31 cellular contexts compared by ENCODE assay signal in the genomic region with DNA sequence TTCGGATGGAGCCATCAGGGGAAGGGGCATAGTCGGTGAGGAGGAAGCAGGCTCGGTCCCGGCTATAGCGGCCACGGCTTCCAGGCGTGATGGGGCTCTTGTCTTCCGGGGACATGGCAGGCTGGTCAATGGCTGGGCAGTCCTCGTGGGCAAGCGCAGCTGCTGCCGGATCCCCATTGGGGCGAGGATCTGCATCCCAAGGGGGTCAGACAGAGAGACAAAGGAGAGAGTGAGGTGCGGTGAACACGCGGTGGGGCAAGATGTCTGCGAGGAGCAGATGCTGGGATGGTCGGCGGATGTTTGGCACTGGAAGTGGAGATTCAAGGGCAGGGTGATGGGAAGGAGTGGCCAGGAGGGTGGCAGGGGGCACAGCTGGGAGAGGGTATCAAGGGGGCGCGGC. TPM values are rescaled to one million over a fixed set of nuclear protein-coding genes. Genes with fewer than 3 reads are reported as not detected.
"Had no signal": no experiment of that assay in that cellular context is flagged by ENCODE, and none has a peak within 500 bp of the region (broad histone marks: within the 10 kb centered on the region; RNA-seq: fewer than 3 reads in every experiment).

No MANE protein-coding gene starts in this region.

- H3K27ac Mint-ChIP-seq: activated B cell treated with CpG ODN at 0.5 μM for 24 hours; activated CD4-positive, alpha-beta memory T cell treated with anti-CD3 and anti-CD28 coated beads, Interleukin-2, amount 10 ng/mL, durations not matched to agents 7 days and 5 days; activated CD4-positive, alpha-beta T cell treated with anti-CD3 and anti-CD28 coated beads, Interleukin-2, amount 10 ng/mL, durations not matched to agents 24 days and 14 days; activated naive CD8-positive, alpha-beta T cell; activated T-cell treated with anti-CD3 and anti-CD28 coated beads, Interleukin-2, amount 50 U/mL, for 24 hours; activated T-cell treated with anti-CD3 and anti-CD28 coated beads, Interleukin-2, amount 50 U/mL, for 72 hours; effector memory CD8-positive, alpha-beta T cell had no signal

- ATAC-seq: activated CD4-positive, CD25-positive, alpha-beta regulatory T cell treated with anti-CD3 and anti-CD28 coated beads, Interleukin-2, amount 50 U/mL, for 24 hours; activated T-cell treated with anti-CD3 and anti-CD28 coated beads, Interleukin-2, amount 50 U/mL, for 72 hours; effector memory CD8-positive, alpha-beta T cell; gastroesophageal sphincter had no signal

- H3K4me1 Mint-ChIP-seq: central memory CD8-positive, alpha-beta T cell had no signal

- H3K36me3 ChIP-seq: brain microvascular endothelial cell, esophagus squamous epithelium, gastroesophageal sphincter had no signal

- H3K27ac ChIP-seq: brain microvascular endothelial cell, epithelial cell of prostate, esophagus squamous epithelium, gastroesophageal sphincter had no signal

- H3K36me3 Mint-ChIP-seq: activated naive CD8-positive, alpha-beta T cell had no signal

- H3K4me3 Mint-ChIP-seq: activated B cell treated with CpG ODN at 0.5 μM for 24 hours; activated CD4-positive, alpha-beta memory T cell treated with anti-CD3 and anti-CD28 coated beads, Interleukin-2, amount 10 ng/mL, durations not matched to agents 7 days and 5 days; activated CD4-positive, alpha-beta T cell treated with anti-CD3 and anti-CD28 coated beads, Interleukin-2, amount 10 ng/mL, durations not matched to agents 24 days and 14 days; activated naive CD8-positive, alpha-beta T cell; activated T-cell treated with anti-CD3 and anti-CD28 coated beads, Interleukin-2, amount 50 U/mL, for 24 hours; activated T-cell treated with anti-CD3 and anti-CD28 coated beads, Interleukin-2, amount 50 U/mL, for 72 hours; central memory CD8-positive, alpha-beta T cell; effector memory CD8-positive, alpha-beta T cell had no signal

- H3K9me3 Mint-ChIP-seq: activated B cell treated with CpG ODN at 0.5 μM for 24 hours; activated CD4-positive, alpha-beta memory T cell treated with anti-CD3 and anti-CD28 coated beads, Interleukin-2, amount 10 ng/mL, durations not matched to agents 7 days and 5 days; activated CD4-positive, alpha-beta T cell treated with anti-CD3 and anti-CD28 coated beads, Interleukin-2, amount 10 ng/mL, durations not matched to agents 24 days and 14 days; activated T-cell treated with anti-CD3 and anti-CD28 coated beads, Interleukin-2, amount 50 U/mL, for 24 hours; activated T-cell treated with anti-CD3 and anti-CD28 coated beads, Interleukin-2, amount 50 U/mL, for 72 hours; central memory CD8-positive, alpha-beta T cell had no signal

- H3K4me3 ChIP-seq: esophagus squamous epithelium, gastroesophageal sphincter had no signal

- H3K9me3 ChIP-seq: esophagus squamous epithelium, gastroesophageal sphincter had no signal

- DNase-seq: activated B cell treated with CpG ODN at 0.5 μM for 24 hours; activated CD4-positive, alpha-beta memory T cell treated with anti-CD3 and anti-CD28 coated beads, Interleukin-2, amount 10 ng/mL, durations not matched to agents 7 days and 5 days; activated CD4-positive, alpha-beta T cell treated with anti-CD3 and anti-CD28 coated beads, Interleukin-2, amount 10 ng/mL, durations not matched to agents 24 days and 14 days; activated CD8-positive, alpha-beta memory T cell treated with anti-CD3 and anti-CD28 coated beads, Interleukin-2, amount 50 U/mL, for 48 hours; activated gamma-delta T cell treated with Interleukin-2 at 50 U/mL for 16 hours; activated naive CD4-positive, alpha-beta T cell treated with anti-CD3 and anti-CD28 coated beads, Interleukin-2, amount 50 U/mL, for 16 hours; activated naive CD4-positive, alpha-beta T cell treated with Interleukin-2 at 50 U/mL for 16 hours; activated T-cell treated with anti-CD3 and anti-CD28 coated beads for 4 hours; activated T-cell treated with anti-CD3 and anti-CD28 coated beads, Interleukin-2, amount 50 U/mL, for 24 hours; activated T-cell treated with anti-CD3 and anti-CD28 coated beads, Interleukin-2, amount 50 U/mL, for 72 hours; amniotic stem cell; anterior cingulate cortex; brain microvascular endothelial cell; cortex of kidney; dermis blood vessel endothelial cell; effector CD4-positive, alpha-beta T cell; effector memory CD8-positive, alpha-beta T cell; esophagus squamous epithelium; foreskin melanocyte; head of caudate nucleus; hippocampal formation; T-helper 2 cell had no signal

RNA-seq across cellular contexts. Expression of gene KCNC3, which starts 8.6 kb away (rescaled TPM):
- total RNA-seq: astrocyte, bronchial epithelial cell, fibroblast of villous mesenchyme had no signal

RNA-seq across cellular contexts. Expression of gene NAPSA, which starts 44.8 kb away (rescaled TPM):
- total RNA-seq: astrocyte, dermis blood vessel endothelial cell, endothelial cell of umbilical vein had no signal
